8 cellular contexts compared by ENCODE assay signal in genomic region chr17:1485311-1485747, GRCh38. TPM values are rescaled to one million over a fixed set of nuclear protein-coding genes. Genes with fewer than 3 reads are reported as not detected.
DNase-seq lines count a peak whose midpoint lies in the region; ATAC-seq, FAIRE-seq and TF ChIP-seq lines count a peak whose summit lies in the region.

No MANE protein-coding gene starts in this region.

- H2AFZ ChIP-seq in PC-9, result peak overlapping the region; percentile 83

- TF ChIP-seq EP300 in upper lobe of left lung (IDR thresholded peaks at IDR 0.05), result no peak

- no peaks in the 10 kb centered on the region for H3K9me3 ChIP-seq in CD4-positive, CD25-positive, alpha-beta regulatory T cell (ENCODE audit: control insufficient read depth in 2 of 2, low read length in 2 of 2)
- no peaks in the 10 kb centered on the region for H3K9me3 ChIP-seq in PC-9 (ENCODE audit: insufficient read depth, low read depth)
- H3K9me3 ChIP-seq in lower lobe of right lung, result no peaks in the 10 kb centered on the region
- no peaks in the 10 kb centered on the region for H3K9me3 ChIP-seq in upper lobe of left lung

- no peaks in the 10 kb centered on the region; the same call in 1 of the 2 replicates for H4K20me1 ChIP-seq in PC-9 (ENCODE audit: insufficient read depth)

- peaks cover 39% of the 10 kb centered on the region for H3K4me1 ChIP-seq in CD4-positive, CD25-positive, alpha-beta regulatory T cell (ENCODE audit: control insufficient read depth, insufficient read depth, low read length, poor library complexity, severe bottlenecking)
- peaks cover 50% of the 10 kb centered on the region for H3K4me1 ChIP-seq in PC-9 (replicated peaks; ENCODE audit: insufficient read depth)
- H3K4me1 ChIP-seq in lower lobe of right lung, result peaks cover 52% of the 10 kb centered on the region
- peaks cover 39 to 69% (median 51%) of the 10 kb centered on the region in 4 donors for H3K4me1 ChIP-seq in upper lobe of left lung

- H3K4me3 Mint-ChIP-seq in CD4-positive, CD25-positive, alpha-beta regulatory T cell, result peak overlapping the region; percentile 81 to 96 (median 88)

- DNase-seq in CD4-positive, CD25-positive, alpha-beta regulatory T cell, result peak in 2 of 3 donors; percentile 25 to 40
- peak in 1 of 2 experiments; percentile 68 for DNase-seq in PC-9
- no peak for DNase-seq in bronchial epithelial cell (ENCODE audit: low read depth)
- peak; percentile 66 for DNase-seq in lower lobe of right lung
- DNase-seq in upper lobe of left lung, result peak; percentile 37 to 93
- DNase-seq in Kasumi-1 (lab: John Stamatoyannopoulos, UW), result no peak

- TF ChIP-seq CTCF in PC-9 (conservative IDR thresholded peaks at IDR 0.05), result no peak
- no peak for TF ChIP-seq CTCF in bronchial epithelial cell (IDR thresholded peaks at IDR 0.05; ENCODE audit: insufficient read depth, low read length, severe bottlenecking)
- no peak for TF ChIP-seq CTCF in lower lobe of right lung (IDR thresholded peaks at IDR 0.05)
- peak in 1 of 6 experiments; percentile 1 for TF ChIP-seq CTCF in upper lobe of left lung (IDR thresholded peaks at IDR 0.05)

- peak overlapping the region; percentile 26 for H3K4me3 ChIP-seq in CD4-positive, CD25-positive, alpha-beta regulatory T cell (ENCODE audit: low read depth, low read length)
- H3K4me3 ChIP-seq in PC-9 (peak overlapping the region; percentile 55), bronchial epithelial cell (ENCODE audit: low read depth, low read length) (peak overlapping the region; percentile 65), lower lobe of right lung (peak overlapping the region; percentile 61), upper lobe of left lung (peak overlapping the region; percentile 46 to 84 (median 65))

- no peak for TF ChIP-seq POLR2A in upper lobe of left lung (IDR thresholded peaks at IDR 0.05)

- peak overlapping the region; percentile 85 for H3K4me2 ChIP-seq in PC-9

- POLR2A ChIA-PET in PC-9 (lab: Charles Lee; ENCODE audit: unreplicated experiment), result no interaction called here

- no peak for ATAC-seq in CD4-positive, CD25-positive, alpha-beta regulatory T cell (ENCODE audit: low read depth in 2 of 2)
- ATAC-seq in GM21723 (IDR thresholded peaks at IDR 0.05; ENCODE audit: unreplicated experiment) (peak; percentile 17), lower lobe of right lung (peak in 1 of 2 donors; percentile 1), upper lobe of left lung (ENCODE audit: low FRiP score in 2 of 2) (no peak), GM19467 (IDR thresholded peaks at IDR 0.05; ENCODE audit: unreplicated experiment) (no peak)

- H3K4me1 Mint-ChIP-seq in CD4-positive, CD25-positive, alpha-beta regulatory T cell, result peaks cover 2 to 46% (median 11%) of the 10 kb centered on the region in 4 donors

- WGBS in upper lobe of left lung, 2 donors, result 0 to 3% methylated on average over 6 to 20 of the region's 57 CpGs

- H3K79me2 ChIP-seq in PC-9 (ENCODE audit: low read depth), result peaks cover 18% of the 10 kb centered on the region

- peaks cover 4% of the 10 kb centered on the region for H3K36me3 ChIP-seq in CD4-positive, CD25-positive, alpha-beta regulatory T cell (ENCODE audit: control insufficient read depth, insufficient read depth, low read length)
- H3K36me3 ChIP-seq in PC-9 (ENCODE audit: low read depth), result no peaks in the 10 kb centered on the region; the same call in 1 of the 2 replicates
- peaks cover 26% of the 10 kb centered on the region for H3K36me3 ChIP-seq in bronchial epithelial cell (ENCODE audit: control insufficient read depth, insufficient read depth, low read length)
- H3K36me3 ChIP-seq in lower lobe of right lung, result peaks cover 36% of the 10 kb centered on the region
- H3K36me3 ChIP-seq in upper lobe of left lung, result peaks cover 12 to 37% (median 27%) of the 10 kb centered on the region in 4 donors

- no peaks in the 10 kb centered on the region for H3K27me3 ChIP-seq in CD4-positive, CD25-positive, alpha-beta regulatory T cell (ENCODE audit: control insufficient read depth, insufficient read depth, low read length)
- no peaks in the 10 kb centered on the region for H3K27me3 ChIP-seq in PC-9 (ENCODE audit: insufficient read depth, low read depth)
- no peaks in the 10 kb centered on the region for H3K27me3 ChIP-seq in bronchial epithelial cell (ENCODE audit: control insufficient read depth, insufficient read depth, low read length)
- H3K27me3 ChIP-seq in lower lobe of right lung (ENCODE audit: low read depth), result no peaks in the 10 kb centered on the region
- H3K27me3 ChIP-seq in upper lobe of left lung, result no peaks in the 10 kb centered on the region

- intact Hi-C loops in PC-9 (cut with micrococcal nuclease; ENCODE audit: unreplicated experiment) (loop anchor here (5.0 kb wide), 2 partner anchors 162 to 232 kb away; partner anchors contain the start of genes RILP and SCARF1), lower lobe of right lung (cut with DNase I) (no loop called here)

- H3K9me2 ChIP-seq in PC-9 (ENCODE audit: insufficient read depth), result no peaks in the 10 kb centered on the region

- peak overlapping the region; percentile 80 for H3K27ac ChIP-seq in CD4-positive, CD25-positive, alpha-beta regulatory T cell (ENCODE audit: insufficient read depth, low read length, poor library complexity, severe bottlenecking)
- H3K27ac ChIP-seq in PC-9 (peak overlapping the region; percentile 6; the same call in 1 of the 2 replicates), lower lobe of right lung (peak overlapping the region; percentile 95), upper lobe of left lung (peak overlapping the region; percentile 91 to 98 (median 96))

- no peak for FAIRE-seq in bronchial epithelial cell (lab: Jason Lieb, UNC)

- H3K27me3 Mint-ChIP-seq in CD4-positive, CD25-positive, alpha-beta regulatory T cell, result no peaks in the 10 kb centered on the region

- no TSS peak for BruUV-seq in PC-9 (replicated peaks; lab: Mats Ljungman, UMichigan)

- H3K36me3 Mint-ChIP-seq in CD4-positive, CD25-positive, alpha-beta regulatory T cell, result peaks cover 12% of the 10 kb centered on the region

- H3K9me3 Mint-ChIP-seq in CD4-positive, CD25-positive, alpha-beta regulatory T cell, result peaks cover 0 to 1% (median 0%) of the 10 kb centered on the region in 7 donors

- CTCF ChIA-PET in PC-9 (lab: Charles Lee), result interaction anchor here (0.9 kb wide), 1 partner anchor 30 kb away, joined by 3 read pairs; no protein-coding TSS in a partner anchor

- peaks cover 44% of the 10 kb centered on the region; the same call in 1 of the 2 replicates for H3F3A ChIP-seq in PC-9 (ENCODE audit: insufficient read depth, low read depth)

- H3K27ac Mint-ChIP-seq in CD4-positive, CD25-positive, alpha-beta regulatory T cell, result peak overlapping the region in 2 of 3 donors; percentile 58 to 78

RNA-seq across cellular contexts. Expression of gene MYO1C, which starts 7.2 kb away (rescaled TPM):
- 33.7 TPM for total RNA-seq in CD4-positive, CD25-positive, alpha-beta regulatory T cell
- polyA plus RNA-seq in CD4-positive, CD25-positive, alpha-beta regulatory T cell, result 10 to 100 TPM in 2 of 4 donors, 1 to 10 TPM in 2; 7.3 to 11.4 (median 9.6) TPM
- total RNA-seq in PC-9 (2021) (237 and 261 TPM in 2 replicates), bronchial epithelial cell (80.3 and 90.5 TPM in 2 replicates), lower lobe of right lung (213 TPM), upper lobe of left lung (100 to 1,000 TPM; 186 to 358 (median 266) TPM)

RNA-seq across cellular contexts. Expression of gene CRK, which starts 29.3 kb away (rescaled TPM):
- 18.2 TPM for total RNA-seq in CD4-positive, CD25-positive, alpha-beta regulatory T cell
- polyA plus RNA-seq in CD4-positive, CD25-positive, alpha-beta regulatory T cell, result 10 to 100 TPM; 15.3 to 33.0 (median 26.8) TPM
- total RNA-seq in PC-9 (2021), result 57.1 and 57.9 TPM in 2 replicates
- total RNA-seq in bronchial epithelial cell, result 131 and 152 TPM in 2 replicates
- total RNA-seq in lower lobe of right lung, result 66.2 TPM
- 100 to 1,000 TPM in 1 of 6 donors, 10 to 100 TPM in 5; 37.7 to 121 (median 65.8) TPM for total RNA-seq in upper lobe of left lung

RNA-seq across cellular contexts. Expression of gene INPP5K, which starts 31.1 kb away (rescaled TPM):
- 193 TPM for total RNA-seq in CD4-positive, CD25-positive, alpha-beta regulatory T cell
- polyA plus RNA-seq in CD4-positive, CD25-positive, alpha-beta regulatory T cell, result 100 to 1,000 TPM; 115 to 130 (median 121) TPM
- total RNA-seq in PC-9 (2021) (41.9 and 42.9 TPM in 2 replicates), bronchial epithelial cell (20.1 and 31.6 TPM in 2 replicates), lower lobe of right lung (57.9 TPM), upper lobe of left lung (100 to 1,000 TPM in 2 of 6 donors, 10 to 100 TPM in 4; 60.9 to 155 (median 84.6) TPM)

Comparison
In these comparisons a context has a peak if more than half of its experiments do, and no peak if none do; other contexts are left out.
1. DNase-seq: peak in CD4-positive, CD25-positive, alpha-beta regulatory T cell (2 of 3), lower lobe of right lung (single experiment) and upper lobe of left lung (2 of 2); none in bronchial epithelial cell (single experiment) and Kasumi-1 (0 of 2).
2. H3K27ac ChIP-seq: peak in every context shown above with its lines; median percentile 96 in upper lobe of left lung; 95 in lower lobe of right lung; 80 in CD4-positive, CD25-positive, alpha-beta regulatory T cell; 6 in PC-9.
3. Peak in every context shown above with its lines, with median percentiles within 50 percentile points of each other: H3K4me3 ChIP-seq.